In the genomic region with DNA sequence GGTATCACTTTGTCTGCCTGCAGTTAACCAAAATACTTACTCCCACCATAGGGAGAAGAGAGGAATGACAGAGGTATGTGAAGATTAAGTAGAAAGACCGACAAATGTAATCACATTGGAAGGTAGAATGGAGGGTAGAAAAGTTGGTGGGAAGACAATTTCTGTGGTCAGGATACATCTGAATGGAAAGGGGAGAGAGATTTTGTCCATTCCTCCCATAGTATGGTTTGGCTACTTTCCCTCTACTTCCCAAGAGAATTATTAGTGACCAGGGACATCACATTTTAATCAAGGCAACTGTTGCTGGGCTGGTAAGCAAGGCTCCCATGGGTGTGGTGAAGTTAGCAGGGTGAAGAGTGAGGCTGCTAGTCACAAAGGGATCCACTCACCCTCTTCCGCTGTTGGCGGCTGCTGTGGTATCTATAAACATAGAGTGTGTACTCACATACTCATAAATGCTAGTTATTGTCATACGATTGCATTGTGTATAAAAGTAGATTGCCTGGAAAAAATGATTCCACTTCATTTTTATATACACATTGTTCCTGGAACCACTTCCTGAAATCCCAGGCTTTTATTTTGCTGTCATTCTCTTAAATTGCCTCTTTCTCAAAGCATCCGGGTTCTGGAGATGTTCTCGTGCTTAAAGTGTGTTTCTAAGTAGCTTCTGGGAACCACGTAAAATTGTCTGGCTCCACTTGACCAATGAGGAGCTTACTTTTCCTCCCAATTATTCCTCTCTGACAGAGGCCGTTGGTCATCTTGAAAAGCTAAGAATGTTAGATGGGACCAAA, we compare ENCODE assay signal across 9 cellular contexts.
DNase-seq lines count a peak whose midpoint lies in the region; ATAC-seq, FAIRE-seq and TF ChIP-seq lines count a peak whose summit lies in the region.
"Had no signal": no experiment of that assay in that cellular context is flagged by ENCODE, and none has a peak within 500 bp of the region (broad histone marks: within the 10 kb centered on the region; RNA-seq: fewer than 3 reads in every experiment).

No MANE protein-coding gene starts in this region.

- peak in 3 of 4 donors; percentile 35 to 68 (median 56) for TF ChIP-seq EP300 in upper lobe of left lung (IDR thresholded peaks at IDR 0.05)

- peak overlapping the region in 11 of 12 donors; percentile 14 to 88 (median 61) for H3K27ac ChIP-seq in heart left ventricle
- peak overlapping the region; percentile 32 to 57 for H3K27ac ChIP-seq in kidney (ENCODE audit: low read depth in 2 of 2, low read length in 2 of 2)
- peak overlapping the region; percentile 30 to 80 (median 66) for H3K27ac ChIP-seq in upper lobe of left lung
- H3K27ac ChIP-seq in RWPE1 = no peak overlapping the region

- TF ChIP-seq POLR2A in heart left ventricle (IDR thresholded peaks at IDR 0.05) = no peak
- peak in 1 of 4 donors; percentile 7 for TF ChIP-seq POLR2A in upper lobe of left lung (IDR thresholded peaks at IDR 0.05)

- CTCF ChIA-PET in RWPE1 (lab: Yijun Ruan, JAX) = no interaction called here

- no peak for FAIRE-seq in kidney (lab: Jason Lieb, UNC)
- FAIRE-seq: endometrium had no signal

- ATAC-seq in heart left ventricle (no peak), upper lobe of left lung (ENCODE audit: low FRiP score in 2 of 2) (no peak), HG03460 (IDR thresholded peaks at IDR 0.05; ENCODE audit: unreplicated experiment) (no peak)

- no peaks in the 10 kb centered on the region for H3K36me3 ChIP-seq in heart left ventricle
- no peaks in the 10 kb centered on the region for H3K36me3 ChIP-seq in kidney (ENCODE audit: control insufficient read depth in 1 of 2, insufficient read depth in 2 of 2, low read length in 2 of 2)
- H3K36me3 ChIP-seq in upper lobe of left lung = no peaks in the 10 kb centered on the region

- TF ChIP-seq CTCF in heart left ventricle (IDR thresholded peaks at IDR 0.05) = no peak
- no peak for TF ChIP-seq CTCF in kidney (IDR thresholded peaks at IDR 0.05; ENCODE audit: borderline replicate concordance, extremely low read depth, insufficient read depth)
- TF ChIP-seq CTCF in upper lobe of left lung (IDR thresholded peaks at IDR 0.05) = no peak
- no peak for TF ChIP-seq CTCF in RWPE1 (conservative IDR thresholded peaks at IDR 0.05; ENCODE audit: low read depth)

- no peak overlapping the region for H3K9ac ChIP-seq in kidney (ENCODE audit: low read length in 2 of 2)

- intact Hi-C loops in heart left ventricle (cut with DNase I) (loop anchor here in 3 of 10 donors (5.0 to 10.0 kb wide), 4 partner anchors 95 to 418 kb away; no protein-coding TSS in a partner anchor), cardiac septum (cut with DNase I) (no loop called here), kidney (cut with DNase I) (no loop called here)

- POLR2A ChIA-PET in RWPE1 (lab: Yijun Ruan, JAX; ENCODE audit: low non-redundant PET) = no interaction called here

- WGBS in heart left ventricle, 4 donors = 76 to 81% (median 78%) methylated on average over 8 of the region's 8 CpGs
- 54 to 64% methylated on average over 8 of the region's 8 CpGs for WGBS in upper lobe of left lung, 2 donors

- no peaks in the 10 kb centered on the region for H3K9me3 ChIP-seq in heart left ventricle
- no peaks in the 10 kb centered on the region for H3K9me3 ChIP-seq in kidney (ENCODE audit: control insufficient read depth in 1 of 2, low read length in 2 of 2)
- H3K9me3 ChIP-seq in upper lobe of left lung = no peaks in the 10 kb centered on the region

- no peak overlapping the region for H3K4me3 ChIP-seq in heart left ventricle
- H3K4me3 ChIP-seq in kidney (ENCODE audit: low read length in 2 of 2) = no peak overlapping the region
- no peak overlapping the region for H3K4me3 ChIP-seq in upper lobe of left lung

- H3K4me1 ChIP-seq in heart left ventricle = peaks cover 0 to 85% (median 27%) of the 10 kb centered on the region in 12 donors
- H3K4me1 ChIP-seq in kidney (ENCODE audit: control insufficient read depth in 1 of 2, insufficient read depth in 1 of 2, low read depth in 1 of 2, low read length in 2 of 2) = peaks cover 2 to 4% of the 10 kb centered on the region in 2 donors
- H3K4me1 ChIP-seq in upper lobe of left lung = peaks cover 38 to 59% (median 45%) of the 10 kb centered on the region in 4 donors

- H3K27me3 ChIP-seq in heart left ventricle (no peaks in the 10 kb centered on the region), upper lobe of left lung (no peaks in the 10 kb centered on the region)

- DNase-seq in heart left ventricle = no peak
- DNase-seq in cardiac septum (ENCODE audit: low spot score) = no peak
- peak; percentile 34 for DNase-seq in activated CD4-positive, alpha-beta T cell treated with anti-CD3 and anti-CD28 coated beads, Interleukin-2, amount 50 U/mL, for 1 hour
- no peak for DNase-seq in kidney
- DNase-seq in upper lobe of left lung = peak in 1 of 2 donors; percentile 40
- DNase-seq in RWPE1 (ENCODE audit: low spot score) = no peak
- no peak for DNase-seq in NCI-H1694 (lab: John Stamatoyannopoulos, UW)
